Comparison of ENCODE assay signal across 1 cellular context in the genomic region with DNA sequence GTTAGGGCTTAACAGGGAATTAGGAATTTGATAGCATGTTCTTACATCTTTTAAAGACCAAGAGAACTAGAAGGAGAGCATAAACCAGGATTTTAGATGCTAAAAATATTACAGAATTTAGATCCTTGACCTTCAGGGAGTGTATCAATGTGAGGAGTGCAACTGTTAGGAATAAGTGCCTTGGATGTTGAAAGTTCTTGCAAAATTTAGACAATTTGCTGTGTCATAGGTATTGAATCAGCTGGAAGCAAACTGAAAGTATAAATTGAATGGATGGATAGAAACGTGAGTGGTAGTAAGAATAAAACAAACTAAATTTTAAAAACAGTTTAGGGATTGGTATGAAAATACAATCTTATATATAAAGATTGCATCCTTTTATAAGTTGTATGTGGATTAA.
TF ChIP-seq lines count a peak whose summit lies in the region.

No MANE protein-coding gene starts in this region.

TF ChIP-seq in K562, 482 proteins besides CTCF, POLR2A, EP300 and RAD21 (continues in another document):
- no peak for TF ChIP-seq SMAD1 (IDR thresholded peaks at IDR 0.05; ENCODE audit: low read depth, low read length, partially characterized antibody)
- no peak for TF ChIP-seq ZBTB17 (CRISPR knock-in tag; IDR thresholded peaks at IDR 0.05)
- no peak for TF ChIP-seq PTBP1 (IDR thresholded peaks at IDR 0.05; ENCODE audit: low read depth, low read length)
- TF ChIP-seq PHB2 (IDR thresholded peaks at IDR 0.05; ENCODE audit: low read depth): no peak
- TF ChIP-seq, protein P1, sequence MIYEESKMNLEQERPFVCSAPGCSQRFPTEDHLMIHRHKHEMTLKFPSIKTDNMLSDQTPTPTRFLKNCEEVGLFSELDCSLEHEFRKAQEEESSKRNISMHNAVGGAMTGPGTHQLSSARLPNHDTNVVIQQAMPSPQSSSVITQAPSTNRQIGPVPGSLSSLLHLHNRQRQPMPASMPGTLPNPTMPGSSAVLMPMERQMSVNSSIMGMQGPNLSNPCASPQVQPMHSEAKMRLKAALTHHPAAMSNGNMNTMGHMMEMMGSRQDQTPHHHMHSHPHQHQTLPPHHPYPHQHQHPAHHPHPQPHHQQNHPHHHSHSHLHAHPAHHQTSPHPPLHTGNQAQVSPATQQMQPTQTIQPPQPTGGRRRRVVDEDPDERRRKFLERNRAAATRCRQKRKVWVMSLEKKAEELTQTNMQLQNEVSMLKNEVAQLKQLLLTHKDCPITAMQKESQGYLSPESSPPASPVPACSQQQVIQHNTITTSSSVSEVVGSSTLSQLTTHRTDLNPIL (CRISPR knock-in tag; IDR thresholded peaks at IDR 0.05): no peak
- TF ChIP-seq CAMTA2 (CRISPR knock-in tag; conservative IDR thresholded peaks at IDR 0.05): no peak
- TF ChIP-seq ZNF695 (CRISPR knock-in tag; IDR thresholded peaks at IDR 0.05): no peak
- TF ChIP-seq SMARCA4 (IDR thresholded peaks at IDR 0.05): peak; percentile 36; the same call in 1 of the 2 replicates
- peak; percentile 65 for TF ChIP-seq ESRRA (IDR thresholded peaks at IDR 0.05; ENCODE audit: borderline replicate concordance, low read depth)
- peak; percentile 95 to 97 for TF ChIP-seq TRIM24 (IDR thresholded peaks at IDR 0.05)
- 0 out of 2 replicates have a peak, but pooled peaks have one; percentile 45 for TF ChIP-seq POLR2H (tag; IDR thresholded peaks at IDR 0.05; ENCODE audit: low read depth)
- TF ChIP-seq BACH1 (tag; IDR thresholded peaks at IDR 0.05): peak; percentile 86
- no peak for TF ChIP-seq FOXJ2 (tag; IDR thresholded peaks at IDR 0.05)
- TF ChIP-seq JUNB (CRISPR knock-in tag; conservative IDR thresholded peaks at IDR 0.05): no peak
- TF ChIP-seq POLR2AphosphoS2 (IDR thresholded peaks at IDR 0.05; ENCODE audit: low read length): no peak
- TF ChIP-seq LEF1 (IDR thresholded peaks at IDR 0.05): 0 out of 2 replicates have a peak, but pooled peaks have one; percentile 23
- no peak for TF ChIP-seq ZNF12 (CRISPR knock-in tag; IDR thresholded peaks at IDR 0.05)
- no peak for TF ChIP-seq SOX6 (IDR thresholded peaks at IDR 0.05)
- TF ChIP-seq NFE2 (IDR thresholded peaks at IDR 0.05; ENCODE audit: low read depth): peak; percentile 87
- no peak for TF ChIP-seq COPS2 (conservative IDR thresholded peaks at IDR 0.05)
- TF ChIP-seq ZNF77 (CRISPR knock-in tag; IDR thresholded peaks at IDR 0.05): no peak
- peak; percentile 64; the same call in 1 of the 2 replicates for TF ChIP-seq MAFK (IDR thresholded peaks at IDR 0.05; ENCODE audit: low read length)
- peak; percentile 94 for TF ChIP-seq ZNF316 (IDR thresholded peaks at IDR 0.05)
- peak; percentile 93 for TF ChIP-seq MAFG (tag; conservative IDR thresholded peaks at IDR 0.05)
- no peak for TF ChIP-seq TEAD1 (CRISPR knock-in tag; IDR thresholded peaks at IDR 0.05)
- no peak for TF ChIP-seq TCF3 (CRISPR knock-in tag; IDR thresholded peaks at IDR 0.05)
- TF ChIP-seq CEBPB (tag; IDR thresholded peaks at IDR 0.05): peak; percentile 71
- peak; percentile 42; the same call in 1 of the 2 replicates for TF ChIP-seq ARID1B (IDR thresholded peaks at IDR 0.05)
- TF ChIP-seq MAFF (IDR thresholded peaks at IDR 0.05; ENCODE audit: low read length): peak; percentile 43; the same call in 1 of the 2 replicates
- TF ChIP-seq, protein P2, sequence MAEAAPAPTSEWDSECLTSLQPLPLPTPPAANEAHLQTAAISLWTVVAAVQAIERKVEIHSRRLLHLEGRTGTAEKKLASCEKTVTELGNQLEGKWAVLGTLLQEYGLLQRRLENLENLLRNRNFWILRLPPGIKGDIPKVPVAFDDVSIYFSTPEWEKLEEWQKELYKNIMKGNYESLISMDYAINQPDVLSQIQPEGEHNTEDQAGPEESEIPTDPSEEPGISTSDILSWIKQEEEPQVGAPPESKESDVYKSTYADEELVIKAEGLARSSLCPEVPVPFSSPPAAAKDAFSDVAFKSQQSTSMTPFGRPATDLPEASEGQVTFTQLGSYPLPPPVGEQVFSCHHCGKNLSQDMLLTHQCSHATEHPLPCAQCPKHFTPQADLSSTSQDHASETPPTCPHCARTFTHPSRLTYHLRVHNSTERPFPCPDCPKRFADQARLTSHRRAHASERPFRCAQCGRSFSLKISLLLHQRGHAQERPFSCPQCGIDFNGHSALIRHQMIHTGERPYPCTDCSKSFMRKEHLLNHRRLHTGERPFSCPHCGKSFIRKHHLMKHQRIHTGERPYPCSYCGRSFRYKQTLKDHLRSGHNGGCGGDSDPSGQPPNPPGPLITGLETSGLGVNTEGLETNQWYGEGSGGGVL (CRISPR knock-in tag; IDR thresholded peaks at IDR 0.05): no peak
- TF ChIP-seq EP400 (IDR thresholded peaks at IDR 0.05): peak; percentile 32; the same call in 1 of the 2 replicates
- TF ChIP-seq TAF9B (IDR thresholded peaks at IDR 0.05; ENCODE audit: partially characterized antibody): peak; percentile 40
- TF ChIP-seq, protein P3, sequence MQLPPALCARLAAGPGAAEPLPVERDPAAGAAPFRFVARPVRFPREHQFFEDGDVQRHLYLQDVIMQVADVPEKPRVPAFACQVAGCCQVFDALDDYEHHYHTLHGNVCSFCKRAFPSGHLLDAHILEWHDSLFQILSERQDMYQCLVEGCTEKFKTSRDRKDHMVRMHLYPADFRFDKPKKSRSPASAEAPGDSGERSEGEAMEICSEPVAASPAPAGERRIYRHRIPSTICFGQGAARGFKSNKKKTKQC (CRISPR knock-in tag; IDR thresholded peaks at IDR 0.05): no peak
- peak; percentile 42 for TF ChIP-seq BRD9 (IDR thresholded peaks at IDR 0.05; ENCODE audit: low read depth, partially characterized antibody)
- TF ChIP-seq SMARCE1 (IDR thresholded peaks at IDR 0.05): peak; percentile 35; the same call in 1 of the 2 replicates
- no peak for TF ChIP-seq TGIF2 (CRISPR knock-in tag; IDR thresholded peaks at IDR 0.05)
- TF ChIP-seq, protein P4, sequence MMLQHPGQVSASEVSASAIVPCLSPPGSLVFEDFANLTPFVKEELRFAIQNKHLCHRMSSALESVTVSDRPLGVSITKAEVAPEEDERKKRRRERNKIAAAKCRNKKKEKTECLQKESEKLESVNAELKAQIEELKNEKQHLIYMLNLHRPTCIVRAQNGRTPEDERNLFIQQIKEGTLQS (IDR thresholded peaks at IDR 0.05): peak; percentile 51; the same call in 1 of the 2 replicates
- TF ChIP-seq, protein P4 (CRISPR knock-in tag; conservative IDR thresholded peaks at IDR 0.05): no peak
- TF ChIP-seq, protein P5, sequence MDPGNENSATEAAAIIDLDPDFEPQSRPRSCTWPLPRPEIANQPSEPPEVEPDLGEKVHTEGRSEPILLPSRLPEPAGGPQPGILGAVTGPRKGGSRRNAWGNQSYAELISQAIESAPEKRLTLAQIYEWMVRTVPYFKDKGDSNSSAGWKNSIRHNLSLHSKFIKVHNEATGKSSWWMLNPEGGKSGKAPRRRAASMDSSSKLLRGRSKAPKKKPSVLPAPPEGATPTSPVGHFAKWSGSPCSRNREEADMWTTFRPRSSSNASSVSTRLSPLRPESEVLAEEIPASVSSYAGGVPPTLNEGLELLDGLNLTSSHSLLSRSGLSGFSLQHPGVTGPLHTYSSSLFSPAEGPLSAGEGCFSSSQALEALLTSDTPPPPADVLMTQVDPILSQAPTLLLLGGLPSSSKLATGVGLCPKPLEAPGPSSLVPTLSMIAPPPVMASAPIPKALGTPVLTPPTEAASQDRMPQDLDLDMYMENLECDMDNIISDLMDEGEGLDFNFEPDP (CRISPR knock-in tag; IDR thresholded peaks at IDR 0.05): no peak
- TF ChIP-seq, protein P6, sequence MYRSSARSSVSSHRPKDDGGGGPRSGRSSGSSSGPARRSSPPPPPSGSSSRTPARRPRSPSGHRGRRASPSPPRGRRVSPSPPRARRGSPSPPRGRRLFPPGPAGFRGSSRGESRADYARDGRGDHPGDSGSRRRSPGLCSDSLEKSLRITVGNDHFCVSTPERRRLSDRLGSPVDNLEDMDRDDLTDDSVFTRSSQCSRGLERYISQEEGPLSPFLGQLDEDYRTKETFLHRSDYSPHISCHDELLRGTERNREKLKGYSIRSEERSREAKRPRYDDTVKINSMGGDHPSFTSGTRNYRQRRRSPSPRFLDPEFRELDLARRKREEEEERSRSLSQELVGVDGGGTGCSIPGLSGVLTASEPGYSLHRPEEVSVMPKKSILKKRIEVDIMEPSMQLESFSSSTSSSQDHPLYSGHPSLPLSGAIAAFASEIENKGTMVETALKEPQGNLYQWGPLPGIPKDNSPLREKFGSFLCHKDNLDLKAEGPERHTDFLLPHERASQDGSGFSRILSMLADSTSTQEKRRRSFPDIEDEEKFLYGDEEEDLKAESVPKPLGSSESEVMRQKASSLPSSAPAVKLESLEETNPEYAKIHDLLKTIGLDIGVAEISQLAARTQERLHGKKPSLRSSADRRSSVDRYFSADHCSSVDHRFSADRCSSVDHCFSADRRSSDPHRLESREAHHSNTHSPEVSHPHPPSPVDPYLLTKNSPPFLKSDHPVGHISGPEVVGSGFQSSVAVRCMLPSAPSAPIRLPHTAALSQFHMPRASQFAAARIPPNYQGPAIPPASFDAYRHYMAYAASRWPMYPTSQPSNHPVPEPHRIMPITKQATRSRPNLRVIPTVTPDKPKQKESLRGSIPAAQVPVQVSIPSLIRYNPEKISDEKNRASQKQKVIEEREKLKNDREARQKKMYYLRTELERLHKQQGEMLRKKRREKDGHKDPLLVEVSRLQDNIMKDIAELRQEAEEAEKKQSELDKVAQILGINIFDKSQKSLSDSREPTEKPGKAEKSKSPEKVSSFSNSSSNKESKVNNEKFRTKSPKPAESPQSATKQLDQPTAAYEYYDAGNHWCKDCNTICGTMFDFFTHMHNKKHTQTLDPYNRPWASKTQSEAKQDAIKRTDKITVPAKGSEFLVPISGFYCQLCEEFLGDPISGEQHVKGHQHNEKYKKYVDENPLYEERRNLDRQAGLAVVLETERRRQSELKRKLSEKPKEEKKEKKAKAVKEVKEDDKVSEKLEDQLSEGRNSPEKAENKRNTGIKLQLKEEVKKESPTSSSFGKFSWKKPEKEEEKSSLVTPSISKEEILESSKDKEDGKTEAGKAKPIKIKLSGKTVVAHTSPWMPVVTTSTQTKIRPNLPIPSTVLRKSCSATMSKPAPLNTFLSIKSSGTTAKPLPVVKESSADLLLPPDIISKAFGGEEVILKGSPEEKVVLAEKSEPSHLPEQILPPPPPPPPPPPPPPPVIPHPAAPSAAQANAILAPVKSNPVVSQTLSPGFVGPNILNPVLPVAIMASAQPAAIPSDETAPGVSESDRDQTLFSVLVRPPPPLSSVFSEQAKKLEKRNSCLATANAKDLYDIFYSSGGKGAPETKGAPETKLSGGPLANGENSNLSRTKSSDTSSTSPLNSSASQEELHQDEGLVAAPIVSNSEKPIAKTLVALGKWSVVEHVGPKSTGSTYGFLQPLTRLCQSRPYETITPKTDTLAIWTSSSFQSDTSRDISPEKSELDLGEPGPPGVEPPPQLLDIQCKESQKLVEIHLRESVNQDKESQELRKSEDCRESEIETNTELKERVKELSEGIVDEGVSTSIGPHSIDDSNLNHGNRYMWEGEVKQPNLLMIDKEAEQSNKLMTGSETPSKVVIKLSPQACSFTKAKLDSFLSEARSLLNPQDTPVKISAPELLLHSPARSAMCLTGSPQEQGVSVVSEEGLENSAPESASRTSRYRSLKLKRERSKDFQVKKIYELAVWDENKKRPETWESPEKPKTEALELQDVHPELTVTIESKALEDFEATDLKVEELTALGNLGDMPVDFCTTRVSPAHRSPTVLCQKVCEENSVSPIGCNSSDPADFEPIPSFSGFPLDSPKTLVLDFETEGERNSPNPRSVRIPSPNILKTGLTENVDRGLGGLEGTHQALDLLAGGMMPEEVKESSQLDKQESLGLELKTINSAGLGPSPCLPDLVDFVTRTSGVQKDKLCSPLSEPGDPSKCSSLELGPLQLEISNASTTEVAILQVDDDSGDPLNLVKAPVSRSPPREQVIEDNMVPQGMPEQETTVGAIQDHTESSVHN (IDR thresholded peaks at IDR 0.05; ENCODE audit: borderline replicate concordance in 1 of 2, low read depth in 1 of 2): peak in 1 of 2 experiments; percentile 72; a peak in 2 of 4 replicates
- TF ChIP-seq NR2C2 (CRISPR knock-in tag; IDR thresholded peaks at IDR 0.05): no peak
- TF ChIP-seq NR2C2 (tag; IDR thresholded peaks at IDR 0.05): peak; percentile 37; the same call in 1 of the 2 replicates
- TF ChIP-seq C11orf30 (IDR thresholded peaks at IDR 0.05; ENCODE audit: low read depth): peak; percentile 90
- TF ChIP-seq CEBPG (CRISPR knock-in tag; IDR thresholded peaks at IDR 0.05): no peak
- peak; percentile 50 to 53; a peak in 3 of 4 replicates for TF ChIP-seq CEBPG (tag; conservative IDR thresholded peaks at IDR 0.05 in 1 of 2, IDR thresholded peaks at IDR 0.05 in 1 of 2)
- TF ChIP-seq, protein P7, sequence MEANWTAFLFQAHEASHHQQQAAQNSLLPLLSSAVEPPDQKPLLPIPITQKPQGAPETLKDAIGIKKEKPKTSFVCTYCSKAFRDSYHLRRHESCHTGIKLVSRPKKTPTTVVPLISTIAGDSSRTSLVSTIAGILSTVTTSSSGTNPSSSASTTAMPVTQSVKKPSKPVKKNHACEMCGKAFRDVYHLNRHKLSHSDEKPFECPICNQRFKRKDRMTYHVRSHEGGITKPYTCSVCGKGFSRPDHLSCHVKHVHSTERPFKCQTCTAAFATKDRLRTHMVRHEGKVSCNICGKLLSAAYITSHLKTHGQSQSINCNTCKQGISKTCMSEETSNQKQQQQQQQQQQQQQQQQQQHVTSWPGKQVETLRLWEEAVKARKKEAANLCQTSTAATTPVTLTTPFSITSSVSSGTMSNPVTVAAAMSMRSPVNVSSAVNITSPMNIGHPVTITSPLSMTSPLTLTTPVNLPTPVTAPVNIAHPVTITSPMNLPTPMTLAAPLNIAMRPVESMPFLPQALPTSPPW (CRISPR knock-in tag; IDR thresholded peaks at IDR 0.05): no peak
- TF ChIP-seq, protein P8, sequence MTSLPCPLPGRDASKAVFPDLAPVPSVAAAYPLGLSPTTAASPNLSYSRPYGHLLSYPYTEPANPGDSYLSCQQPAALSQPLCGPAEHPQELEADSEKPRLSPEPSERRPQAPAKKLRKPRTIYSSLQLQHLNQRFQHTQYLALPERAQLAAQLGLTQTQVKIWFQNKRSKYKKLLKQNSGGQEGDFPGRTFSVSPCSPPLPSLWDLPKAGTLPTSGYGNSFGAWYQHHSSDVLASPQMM (CRISPR knock-in tag; IDR thresholded peaks at IDR 0.05): no peak
- TF ChIP-seq ZNF699 (CRISPR knock-in tag; IDR thresholded peaks at IDR 0.05; ENCODE audit: insufficient replicate concordance): no peak
- peak; percentile 75 for TF ChIP-seq NFE2L1 (tag; IDR thresholded peaks at IDR 0.05; ENCODE audit: borderline replicate concordance, low read depth)
- TF ChIP-seq MCM5 (IDR thresholded peaks at IDR 0.05; ENCODE audit: low read depth): no peak
- TF ChIP-seq PHF8 (IDR thresholded peaks at IDR 0.05; ENCODE audit: borderline replicate concordance, low read length): no peak
- peak; percentile 7; the same call in 1 of the 2 replicates for TF ChIP-seq BHLHE40 (IDR thresholded peaks at IDR 0.05; ENCODE audit: low read length)
- TF ChIP-seq, protein P9, sequence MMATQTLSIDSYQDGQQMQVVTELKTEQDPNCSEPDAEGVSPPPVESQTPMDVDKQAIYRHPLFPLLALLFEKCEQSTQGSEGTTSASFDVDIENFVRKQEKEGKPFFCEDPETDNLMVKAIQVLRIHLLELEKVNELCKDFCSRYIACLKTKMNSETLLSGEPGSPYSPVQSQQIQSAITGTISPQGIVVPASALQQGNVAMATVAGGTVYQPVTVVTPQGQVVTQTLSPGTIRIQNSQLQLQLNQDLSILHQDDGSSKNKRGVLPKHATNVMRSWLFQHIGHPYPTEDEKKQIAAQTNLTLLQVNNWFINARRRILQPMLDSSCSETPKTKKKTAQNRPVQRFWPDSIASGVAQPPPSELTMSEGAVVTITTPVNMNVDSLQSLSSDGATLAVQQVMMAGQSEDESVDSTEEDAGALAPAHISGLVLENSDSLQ (IDR thresholded peaks at IDR 0.05): no peak
- no peak for TF ChIP-seq ZKSCAN8 (CRISPR knock-in tag; IDR thresholded peaks at IDR 0.05)
